ENCODE assay signal across 11 cellular contexts in the genomic region with DNA sequence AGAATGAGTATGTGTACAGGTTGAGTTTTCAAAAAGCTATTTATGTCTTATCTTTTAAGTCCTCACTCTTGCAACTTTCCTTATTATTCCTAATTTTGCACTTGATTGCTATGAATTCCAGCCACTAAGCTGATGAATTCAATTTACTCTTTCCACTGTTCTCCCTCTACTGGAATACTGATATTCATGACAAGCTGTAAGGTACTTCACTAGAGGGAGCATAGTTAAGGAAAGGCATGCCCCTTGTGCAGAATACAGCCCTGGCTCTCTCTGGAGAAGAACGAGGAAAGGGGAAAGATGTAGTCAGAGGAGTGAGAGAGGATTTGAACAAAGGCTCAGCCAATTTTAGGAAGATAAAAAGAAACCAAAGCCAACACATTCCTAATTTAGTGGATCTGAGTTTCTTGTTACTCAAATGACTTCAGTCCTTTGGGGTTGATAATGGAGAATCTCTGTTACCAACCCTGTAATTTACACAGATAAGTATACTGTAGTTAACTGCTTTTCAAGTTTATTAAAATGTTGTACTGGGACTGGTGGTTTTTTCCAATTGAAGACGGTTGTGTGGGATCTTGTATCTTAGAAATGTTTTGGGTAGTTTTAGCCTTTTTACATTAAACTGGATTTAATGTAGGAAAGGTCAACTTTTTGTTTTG. TPM values are rescaled to one million over a fixed set of nuclear protein-coding genes. Genes with fewer than 3 reads are reported as not detected.
DNase-seq lines count a peak whose midpoint lies in the region; ATAC-seq and TF ChIP-seq lines count a peak whose summit lies in the region.
"Had no signal": no experiment of that assay in that cellular context is flagged by ENCODE, and none has a peak within 500 bp of the region (broad histone marks: within the 10 kb centered on the region; RNA-seq: fewer than 3 reads in every experiment).

No MANE protein-coding gene starts in this region.

- H3K36me3 ChIP-seq in Loucy (ENCODE audit: insufficient read depth, low read length) (peaks cover 8% of the 10 kb centered on the region; the same call in 1 of the 2 replicates), endodermal cell (ENCODE audit: control insufficient read depth, insufficient read depth, low read length) (peaks cover 25% of the 10 kb centered on the region), stomach (peaks cover 0 to 21% (median 3%) of the 10 kb centered on the region in 4 donors)

- peak; percentile 4 for DNase-seq in NCI-H748 (lab: John Stamatoyannopoulos, UW; ENCODE audit: unreplicated experiment)
- no peak for DNase-seq in NCI-H748 treated with DMSO at 0.1 percent for 48 hours (lab: John Stamatoyannopoulos, UW)
- no peak for DNase-seq in endodermal cell
- no peak for DNase-seq in neural crest cell (ENCODE audit: low read depth, low spot score)
- DNase-seq in NCI-H2171 (lab: John Stamatoyannopoulos, UW): no peak
- no peak for DNase-seq in stimulated activated naive CD8-positive, alpha-beta T cell treated with anti-CD3 and anti-CD28 coated beads, Interleukin-15, amount 100 ng/mL, for 72 hours
- DNase-seq in stomach: no peak
- DNase-seq: activated CD4-positive, alpha-beta T cell treated with anti-CD3 and anti-CD28 coated beads for 4 hours had no signal

- no peaks in the 10 kb centered on the region; the same call in 1 of the 2 replicates for H3F3A ChIP-seq in Loucy (ENCODE audit: low read depth)

- no peak for TF ChIP-seq POLR2A in stomach (IDR thresholded peaks at IDR 0.05)

- no peak overlapping the region for H2AFZ ChIP-seq in Loucy (ENCODE audit: low read length)

- 0 out of 2 replicates have a peak, but pooled peaks have one; percentile 8 for TF ChIP-seq CTCF in Loucy (conservative IDR thresholded peaks at IDR 0.05; ENCODE audit: low read length)
- TF ChIP-seq CTCF in endodermal cell (conservative IDR thresholded peaks at IDR 0.05): peak; percentile 63
- peak; percentile 32 for TF ChIP-seq CTCF in neural crest cell (conservative IDR thresholded peaks at IDR 0.05)
- no peak for TF ChIP-seq CTCF in stomach (IDR thresholded peaks at IDR 0.05)

- no peaks in the 10 kb centered on the region for H3K9me2 ChIP-seq in Loucy (replicated peaks; ENCODE audit: low read depth, low read length)

- H3K79me2 ChIP-seq in Loucy (ENCODE audit: insufficient read depth, low read length): peaks cover 60% of the 10 kb centered on the region

- no peaks in the 10 kb centered on the region for H3K9me3 ChIP-seq in Loucy (ENCODE audit: insufficient read depth, low read depth, low read length)
- H3K9me3 ChIP-seq in endodermal cell (ENCODE audit: control insufficient read depth, low read length): no peaks in the 10 kb centered on the region
- H3K9me3 ChIP-seq in stomach: no peaks in the 10 kb centered on the region

- H3K27ac ChIP-seq in endodermal cell (ENCODE audit: low read depth, low read length) (no peak overlapping the region), stomach (no peak overlapping the region)

- H3K9me3 Mint-ChIP-seq in endodermal cell (no peaks in the 10 kb centered on the region), neural crest cell (no peaks in the 10 kb centered on the region)
- no peaks in the 10 kb centered on the region for H3K9me3 Mint-ChIP-seq in stimulated activated naive CD8-positive, alpha-beta T cell treated with anti-CD3 and anti-CD28 coated beads, Interleukin-15, amount 100 ng/mL, for 72 hours

- no peaks in the 10 kb centered on the region for H3K27me3 Mint-ChIP-seq in endodermal cell (ENCODE audit: insufficient read depth)
- H3K27me3 Mint-ChIP-seq in neural crest cell (ENCODE audit: low read depth): peaks cover 7% of the 10 kb centered on the region
- no peaks in the 10 kb centered on the region for H3K27me3 Mint-ChIP-seq in stimulated activated naive CD8-positive, alpha-beta T cell treated with anti-CD3 and anti-CD28 coated beads, Interleukin-15, amount 100 ng/mL, for 72 hours

- 77% methylated on average over 2 of the region's 2 CpGs; no CpG with 5 or more reads in 1 of the 2 experiments for WGBS in endodermal cell (ENCODE audit: insufficient coverage in 1 of 2, insufficient read length in 1 of 2), 2 experiments
- 56 to 67% (median 65%) methylated on average over 2 of the region's 2 CpGs for WGBS in stomach, 5 donors

- H3K9ac ChIP-seq in Loucy (ENCODE audit: low read depth, low read length, poor library complexity, severe bottlenecking) (no peak overlapping the region), endodermal cell (ENCODE audit: extremely low read depth, low read length, poor library complexity, severe bottlenecking) (no peak overlapping the region)

- intact Hi-C loops in stomach (cut with DNase I; ENCODE audit: low total_unique reads): no loop called here

- H3K4me3 Mint-ChIP-seq in endodermal cell (no peak overlapping the region), neural crest cell (peak overlapping the region; percentile 1)
- H3K4me3 Mint-ChIP-seq in stimulated activated naive CD8-positive, alpha-beta T cell treated with anti-CD3 and anti-CD28 coated beads, Interleukin-15, amount 100 ng/mL, for 72 hours: no peak overlapping the region

- no peak for TF ChIP-seq EP300 in stomach (IDR thresholded peaks at IDR 0.05)

- H3K4me3 ChIP-seq in Loucy (ENCODE audit: low read length, poor library complexity, severe bottlenecking): no peak overlapping the region
- H3K4me3 ChIP-seq in endodermal cell (ENCODE audit: low read length): no peak overlapping the region
- no peak overlapping the region for H3K4me3 ChIP-seq in stomach

- H3K4me1 Mint-ChIP-seq in endodermal cell: peaks cover 17% of the 10 kb centered on the region
- peaks cover 13% of the 10 kb centered on the region for H3K4me1 Mint-ChIP-seq in neural crest cell
- peaks cover 12% of the 10 kb centered on the region for H3K4me1 Mint-ChIP-seq in stimulated activated naive CD8-positive, alpha-beta T cell treated with anti-CD3 and anti-CD28 coated beads, Interleukin-15, amount 100 ng/mL, for 72 hours

- H3K4me2 ChIP-seq in Loucy (ENCODE audit: low read depth, low read length, poor library complexity, severe bottlenecking): no peak overlapping the region

- H3K27me3 ChIP-seq in Loucy (ENCODE audit: insufficient read depth, low read length, poor library complexity, severe bottlenecking) (no peaks in the 10 kb centered on the region), endodermal cell (ENCODE audit: control insufficient read depth, insufficient read depth, low read length, poor library complexity, severe bottlenecking) (no peaks in the 10 kb centered on the region), stomach (no peaks in the 10 kb centered on the region)

- H3K27ac Mint-ChIP-seq in endodermal cell (no peak overlapping the region), neural crest cell (ENCODE audit: unreplicated experiment) (no peak overlapping the region)
- no peak overlapping the region for H3K27ac Mint-ChIP-seq in stimulated activated naive CD8-positive, alpha-beta T cell treated with anti-CD3 and anti-CD28 coated beads, Interleukin-15, amount 100 ng/mL, for 72 hours

- H4K20me1 ChIP-seq in Loucy (ENCODE audit: insufficient read depth, low read length, poor library complexity, severe bottlenecking): peaks cover 20% of the 10 kb centered on the region

- H3K36me3 Mint-ChIP-seq in endodermal cell (ENCODE audit: low read depth) (peaks cover 8% of the 10 kb centered on the region), neural crest cell (ENCODE audit: low read depth) (no peaks in the 10 kb centered on the region)

- no peak for ATAC-seq in stimulated activated naive CD8-positive, alpha-beta T cell treated with anti-CD3 and anti-CD28 coated beads, Interleukin-15, amount 100 ng/mL, for 72 hours

- peaks cover 15% of the 10 kb centered on the region for H3K4me1 ChIP-seq in Loucy (ENCODE audit: insufficient read depth, low read length, poor library complexity, severe bottlenecking)
- H3K4me1 ChIP-seq in endodermal cell (ENCODE audit: control insufficient read depth, insufficient read depth, low read length): peaks cover 8% of the 10 kb centered on the region
- peaks cover 1 to 18% (median 16%) of the 10 kb centered on the region in 4 donors for H3K4me1 ChIP-seq in stomach

RNA-seq across cellular contexts. Expression of a gene that starts 4.0 kb away (rescaled TPM):
- not detected for total RNA-seq in endodermal cell
- not detected for polyA plus RNA-seq in endodermal cell (2013, experiment 1 of 2)
- not detected for polyA plus RNA-seq in endodermal cell (2013, experiment 2 of 2)
- total RNA-seq in neural crest cell: not detected in 2 replicates
- not detected for total RNA-seq in stomach
- polyA plus RNA-seq in stomach: not detected
- total RNA-seq: M059J, ureter had no signal

RNA-seq across cellular contexts. Expression of a gene that starts 44.5 kb away (rescaled TPM):
- 10 to 100 TPM; 28.1 to 28.8 TPM for total RNA-seq in endodermal cell
- 13.7 TPM for polyA plus RNA-seq in endodermal cell (2013, experiment 1 of 2)
- polyA plus RNA-seq in endodermal cell (2013, experiment 2 of 2): 12.5 TPM
- total RNA-seq in neural crest cell: 21.7 and 22.0 TPM in 2 replicates
- total RNA-seq in stomach: 100 to 1,000 TPM in 1 of 5 donors, 10 to 100 TPM in 4; 27.2 to 333 (median 50.9) TPM
- polyA plus RNA-seq in stomach: 1 to 10 TPM; 2.1 to 4.6 (median 2.3) TPM

RNA-seq across cellular contexts. Expression of a gene that starts 44.6 kb away (rescaled TPM):
- total RNA-seq in endodermal cell (100 to 1,000 TPM in 1 of 2 donors, 10 to 100 TPM in 1; 91.8 to 103 TPM), neural crest cell (59.2 and 66.2 TPM in 2 replicates), stomach (100 to 1,000 TPM in 1 of 5 donors, 10 to 100 TPM in 4; 27.8 to 189 (median 49.6) TPM)
- 74.3 TPM for polyA plus RNA-seq in endodermal cell (2013, experiment 1 of 2)
- polyA plus RNA-seq in endodermal cell (2013, experiment 2 of 2): 82.7 TPM
- 100 to 1,000 TPM in 2 of 3 donors, 10 to 100 TPM in 1; 88.9 to 115 (median 113) TPM for polyA plus RNA-seq in stomach

Comparison
In these comparisons a context has a peak if more than half of its experiments do, and no peak if none do; other contexts are left out.
1. CTCF ChIP-seq: peak in Loucy (single experiment), endodermal cell (single experiment) and neural crest cell (single experiment); none in stomach (0 of 7).